16 cellular contexts compared by ENCODE assay signal in the genomic region with DNA sequence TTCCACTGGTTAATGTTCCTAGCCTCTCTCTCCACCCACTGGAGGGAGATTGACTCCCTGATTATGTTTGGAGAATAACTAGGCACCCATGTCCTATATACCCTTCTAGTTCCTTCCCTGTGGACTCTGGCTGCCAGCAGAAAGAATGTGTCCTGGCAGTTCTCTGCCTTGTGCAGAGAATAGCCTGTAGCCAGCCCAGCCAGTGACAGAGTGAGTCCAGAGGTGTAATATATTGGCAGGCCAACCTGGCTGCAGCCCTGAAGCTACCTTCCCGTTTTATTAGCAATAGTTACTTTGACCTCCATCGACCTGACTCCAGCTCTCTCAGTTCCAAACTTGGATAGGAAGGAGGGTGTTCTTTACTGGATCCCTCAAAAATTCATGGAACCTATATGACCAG. TPM values are rescaled to one million over a fixed set of nuclear protein-coding genes. Genes with fewer than 3 reads are reported as not detected.
DNase-seq lines count a peak whose midpoint lies in the region; ATAC-seq and TF ChIP-seq lines count a peak whose summit lies in the region.
"Had no signal": no experiment of that assay in that cellular context is flagged by ENCODE, and none has a peak within 500 bp of the region (broad histone marks: within the 10 kb centered on the region; RNA-seq: fewer than 3 reads in every experiment).

No MANE protein-coding gene starts in this region.

- H2AK9ac ChIP-seq in IMR-90 (replicated peaks; ENCODE audit: low read depth, low read length, poor library complexity), result no peak overlapping the region

- TF ChIP-seq RAD21 in IMR-90 (IDR thresholded peaks at IDR 0.05; ENCODE audit: low read length), result no peak

- H4K20me1 ChIP-seq in IMR-90 (ENCODE audit: insufficient read depth, low read length), result no peaks in the 10 kb centered on the region

- H3K36me3 ChIP-seq in IMR-90 (ENCODE audit: control insufficient read depth, insufficient read depth, low read length), result peaks cover 5% of the 10 kb centered on the region
- H3K36me3 ChIP-seq in psoas muscle (ENCODE audit: insufficient read depth in 1 of 2, low read depth in 1 of 2), result peaks cover under 1 to 28% of the 10 kb centered on the region in 2 donors
- H3K36me3 ChIP-seq in HAP-1 (replicated peaks), result peaks cover 12% of the 10 kb centered on the region

- peaks cover 9% of the 10 kb centered on the region for H3K4me1 Mint-ChIP-seq in activated CD8-positive, alpha-beta memory T cell treated with anti-CD3 and anti-CD28 coated beads, Interleukin-2, amount 10 ng/mL, durations not matched to agents 7 days and 5 days

- no peak overlapping the region for H2BK120ac ChIP-seq in IMR-90 (ENCODE audit: low read depth, low read length)

- in situ Hi-C loops in IMR-90 (cut with MboI; ENCODE audit: low sequenced_read_pairs), result loop anchor here (25.0 kb wide), 1 partner anchor 1545 kb away; the partner anchor contains the start of gene PLK2
- in situ Hi-C loops in HAP-1 (cut with MboI; ENCODE audit: low sequenced_read_pairs), result no loop called here

- H3K9ac ChIP-seq in IMR-90 (ENCODE audit: low read depth, low read length), result no peak overlapping the region

- no peak for TF ChIP-seq CTCF in IMR-90 (conservative IDR thresholded peaks at IDR 0.05; ENCODE audit: low read depth, low read length)
- no peak for TF ChIP-seq CTCF in psoas muscle (IDR thresholded peaks at IDR 0.05)

- no peak overlapping the region for H3K4me3 Mint-ChIP-seq in activated CD8-positive, alpha-beta memory T cell treated with anti-CD3 and anti-CD28 coated beads, Interleukin-2, amount 10 ng/mL, durations not matched to agents 7 days and 5 days
- H3K4me3 Mint-ChIP-seq: CD8-positive, alpha-beta T cell had no signal

- no peak overlapping the region for H2BK20ac ChIP-seq in IMR-90 (ENCODE audit: low read depth, low read length)

- no peaks in the 10 kb centered on the region for H3K9me3 Mint-ChIP-seq in activated CD8-positive, alpha-beta memory T cell treated with anti-CD3 and anti-CD28 coated beads, Interleukin-2, amount 10 ng/mL, durations not matched to agents 7 days and 5 days (ENCODE audit: low read depth)
- H3K9me3 Mint-ChIP-seq: CD8-positive, alpha-beta T cell had no signal

- dilution Hi-C loops in IMR-90 (cut with HindIII; ENCODE audit: low sequenced_read_pairs, unreplicated experiment), result no loop called here

- H3K27me3 ChIP-seq in IMR-90 (ENCODE audit: control insufficient read depth, insufficient read depth, low read length) (no peaks in the 10 kb centered on the region), psoas muscle (ENCODE audit: insufficient read depth in 3 of 3, low read length in 2 of 3) (no peaks in the 10 kb centered on the region), HAP-1 (ENCODE audit: low read depth) (no peaks in the 10 kb centered on the region)

- intact Hi-C loops in IMR-90 (cut with micrococcal nuclease), result no loop called here
- intact Hi-C loops in Right ventricle myocardium superior (cut with DNase I), result no loop called here
- intact Hi-C loops in left colon (cut with DNase I, micrococcal nuclease), result no loop called here
- intact Hi-C loops in psoas muscle (cut with DNase I), result no loop called here

- H4K91ac ChIP-seq in IMR-90 (ENCODE audit: insufficient read depth, low read depth, low read length), result no peak overlapping the region

- no peaks in the 10 kb centered on the region for H3K27me3 Mint-ChIP-seq in activated CD8-positive, alpha-beta memory T cell treated with anti-CD3 and anti-CD28 coated beads, Interleukin-2, amount 10 ng/mL, durations not matched to agents 7 days and 5 days

- POLR2A ChIA-PET in IMR-90 (lab: Charles Lee; ENCODE audit: unreplicated experiment), result no interaction called here

- no peak overlapping the region for H2AK5ac ChIP-seq in IMR-90 (ENCODE audit: low read depth, low read length)

- H3K9me1 ChIP-seq in IMR-90 (ENCODE audit: insufficient read depth, low read length), result no peaks in the 10 kb centered on the region

- H3K27ac Mint-ChIP-seq in activated CD8-positive, alpha-beta memory T cell treated with anti-CD3 and anti-CD28 coated beads, Interleukin-2, amount 10 ng/mL, durations not matched to agents 7 days and 5 days, result no peak overlapping the region
- H3K27ac Mint-ChIP-seq: CD8-positive, alpha-beta T cell had no signal

- peaks cover 6% of the 10 kb centered on the region in 2 experiments; a peak in 1 of 4 replicates for H3K79me1 ChIP-seq in IMR-90 (ENCODE audit: low read depth in 1 of 2, low read length in 2 of 2)

- H3K4me2 ChIP-seq in IMR-90 (ENCODE audit: low read depth, low read length), result no peak overlapping the region

- no peak overlapping the region for H3K14ac ChIP-seq in IMR-90 (replicated peaks; ENCODE audit: low read depth, low read length)

- ATAC-seq in IMR-90 (ENCODE audit: low read depth) (0 out of 2 replicates have a peak, but pooled peaks have one; percentile 24), Right ventricle myocardium superior (ENCODE audit: poor library complexity) (peak; percentile 96), left colon (peak; percentile 73), psoas muscle (peak; percentile 69 to 96 (median 76))
- no peak for ATAC-seq in activated CD8-positive, alpha-beta memory T cell treated with anti-CD3 and anti-CD28 coated beads, Interleukin-2, amount 10 ng/mL, durations not matched to agents 7 days and 5 days
- ATAC-seq: CD8-positive, alpha-beta T cell; HCT116 had no signal

- no peak overlapping the region for H3K27ac ChIP-seq in IMR-90 (ENCODE audit: insufficient read depth, low read length)
- H3K27ac ChIP-seq in psoas muscle, result no peak overlapping the region

- no peak for DNase-seq in IMR-90
- peak; percentile 55 for DNase-seq in Right ventricle myocardium superior
- DNase-seq in left colon, result peak in 1 of 2 donors; percentile 29
- DNase-seq in psoas muscle, result no peak
- no peak for DNase-seq in activated CD8-positive, alpha-beta memory T cell treated with anti-CD3 and anti-CD28 coated beads, Interleukin-2, amount 10 ng/mL, durations not matched to agents 7 days and 5 days
- no peak for DNase-seq in NCI-H1436 (lab: John Stamatoyannopoulos, UW)
- no peak for DNase-seq in amniotic stem cell (lab: John Stamatoyannopoulos, UW)
- DNase-seq in HAP-1 (ENCODE audit: low spot score in 2 of 2), result no peak
- DNase-seq: CD8-positive, alpha-beta T cell; DMS 273 treated with DMSO at 0.1 percent for 48 hours; EL; NCI-H1694; NCI-H2107; NCI-H226; NCI-H526 treated with DMSO at 0.1 percent for 48 hours had no signal

- no peak overlapping the region for H2AFZ ChIP-seq in IMR-90 (replicated peaks; ENCODE audit: low read length, poor library complexity)

- H4K5ac ChIP-seq in IMR-90 (ENCODE audit: low read depth, low read length), result no peak overlapping the region

- no peak for TF ChIP-seq POLR2A in IMR-90 (IDR thresholded peaks at IDR 0.05; ENCODE audit: low read depth, low read length)

- no peak overlapping the region for H2BK15ac ChIP-seq in IMR-90 (ENCODE audit: low read depth, low read length)

- no CpG with 5 or more reads among the region's 2 CpGs for WGBS in IMR-90 (ENCODE audit: extremely low coverage in 2 of 2, insufficient read length in 1 of 2), 2 experiments
- 35 to 41% (median 41%) methylated on average over 2 of the region's 2 CpGs for WGBS in psoas muscle, 3 donors

- H3K23ac ChIP-seq in IMR-90 (ENCODE audit: low read depth, low read length), result no peak overlapping the region

- H3K18ac ChIP-seq in IMR-90 (ENCODE audit: low read depth, low read length), result no peak overlapping the region

- no peak overlapping the region for H4K8ac ChIP-seq in IMR-90 (ENCODE audit: low read depth in 2 of 2, low read length in 2 of 2)

- no TSS peak for BruUV-seq in IMR-90 (replicated peaks; lab: Mats Ljungman, UMichigan)

- no peak overlapping the region for H3K4ac ChIP-seq in IMR-90 (ENCODE audit: low read depth, low read length)

- no peaks in the 10 kb centered on the region for H3K9me3 ChIP-seq in IMR-90 (ENCODE audit: control insufficient read depth, insufficient read depth, low read length)
- no peaks in the 10 kb centered on the region for H3K9me3 ChIP-seq in psoas muscle
- H3K9me3 ChIP-seq in HAP-1, result no peaks in the 10 kb centered on the region

- CTCF ChIA-PET in IMR-90 (lab: Yijun Ruan, JAX), result interaction anchor here (0.7 kb wide), 1 partner anchor 80 kb away, joined by 3 read pairs; no protein-coding TSS in a partner anchor
- CTCF ChIA-PET in activated CD8-positive, alpha-beta memory T cell treated with anti-CD3 and anti-CD28 coated beads, Interleukin-2, amount 10 ng/mL, durations not matched to agents 7 days and 5 days (lab: Charles Lee), result interaction anchor here (1.2 kb wide), 1 partner anchor 293 kb away, joined by 3 read pairs; no protein-coding TSS in a partner anchor

- H3K4me3 ChIP-seq in IMR-90 (ENCODE audit: insufficient read depth, low read depth, low read length), result no peak overlapping the region
- no peak overlapping the region for H3K4me3 ChIP-seq in psoas muscle
- no peak overlapping the region for H3K4me3 ChIP-seq in HAP-1

- H3K4me1 ChIP-seq in IMR-90 (ENCODE audit: control insufficient read depth, insufficient read depth, low read length) (no peaks in the 10 kb centered on the region), psoas muscle (peaks cover 10% of the 10 kb centered on the region), HAP-1 (no peaks in the 10 kb centered on the region)

- H3K56ac ChIP-seq in IMR-90 (ENCODE audit: extremely low read depth, insufficient read depth, low read length), result no peak overlapping the region

- H2BK5ac ChIP-seq in IMR-90 (ENCODE audit: low read depth, low read length, poor library complexity, severe bottlenecking), result no peak overlapping the region

- peaks cover 20% of the 10 kb centered on the region for H3K36me3 Mint-ChIP-seq in activated CD8-positive, alpha-beta memory T cell treated with anti-CD3 and anti-CD28 coated beads, Interleukin-2, amount 10 ng/mL, durations not matched to agents 7 days and 5 days

RNA-seq across cellular contexts. Expression of gene SETD9, which starts 8.1 kb away (rescaled TPM):
- total RNA-seq in IMR-90 (2012; rRNA removed) (8.1 and 8.9 TPM in 2 replicates), Right ventricle myocardium superior (17.4 TPM), left colon (10 to 100 TPM; 17.1 to 26.3 TPM), psoas muscle (10 to 100 TPM in 2 of 4 donors, 1 to 10 TPM in 2; 4.9 to 16.3 (median 11.0) TPM)
- polyA plus RNA-seq in IMR-90 (2012; rRNA removed) (3.6 and 3.9 TPM in 2 replicates), psoas muscle (10 to 100 TPM; 10.1 to 14.7 (median 11.1) TPM)
- polyA plus RNA-seq in IMR-90 (2012; cell fraction: cytosol; rRNA removed), result 0.58 and 1.4 TPM in 2 replicates
- polyA plus RNA-seq in IMR-90 (2012; cell fraction: nucleus; rRNA removed; ENCODE audit: low replicate concordance), result 0.38 and 2.1 TPM in 2 replicates
- total RNA-seq in activated CD8-positive, alpha-beta memory T cell treated with anti-CD3 and anti-CD28 coated beads, Interleukin-2, amount 10 ng/mL, durations not matched to agents 7 days and 5 days, result 1 to 10 TPM; 7.4 to 8.2 TPM

RNA-seq across cellular contexts. Expression of gene MIER3, which starts 34.4 kb away (rescaled TPM):
- total RNA-seq in IMR-90 (2012; rRNA removed), result 22.9 and 26.7 TPM in 2 replicates
- polyA plus RNA-seq in IMR-90 (2012; rRNA removed), result 4.8 and 6.4 TPM in 2 replicates
- polyA plus RNA-seq in IMR-90 (2012; cell fraction: cytosol; rRNA removed), result 0.89 and 1.4 TPM in 2 replicates
- 2.9 and 18.2 TPM in 2 replicates for polyA plus RNA-seq in IMR-90 (2012; cell fraction: nucleus; rRNA removed; ENCODE audit: low replicate concordance)
- 14.7 TPM for total RNA-seq in Right ventricle myocardium superior
- 100 to 1,000 TPM in 1 of 2 donors, 10 to 100 TPM in 1; 84.1 to 170 TPM for total RNA-seq in left colon
- total RNA-seq in psoas muscle, result 10 to 100 TPM; 11.9 to 20.5 (median 14.7) TPM
- polyA plus RNA-seq in psoas muscle, result 10 to 100 TPM in 1 of 3 donors, 1 to 10 TPM in 2; 4.8 to 11.2 (median 5.3) TPM
- total RNA-seq in activated CD8-positive, alpha-beta memory T cell treated with anti-CD3 and anti-CD28 coated beads, Interleukin-2, amount 10 ng/mL, durations not matched to agents 7 days and 5 days, result 10 to 100 TPM; 23.9 to 24.8 TPM
